Comparison of ENCODE assay signal across 8 cellular contexts in the genomic region with DNA sequence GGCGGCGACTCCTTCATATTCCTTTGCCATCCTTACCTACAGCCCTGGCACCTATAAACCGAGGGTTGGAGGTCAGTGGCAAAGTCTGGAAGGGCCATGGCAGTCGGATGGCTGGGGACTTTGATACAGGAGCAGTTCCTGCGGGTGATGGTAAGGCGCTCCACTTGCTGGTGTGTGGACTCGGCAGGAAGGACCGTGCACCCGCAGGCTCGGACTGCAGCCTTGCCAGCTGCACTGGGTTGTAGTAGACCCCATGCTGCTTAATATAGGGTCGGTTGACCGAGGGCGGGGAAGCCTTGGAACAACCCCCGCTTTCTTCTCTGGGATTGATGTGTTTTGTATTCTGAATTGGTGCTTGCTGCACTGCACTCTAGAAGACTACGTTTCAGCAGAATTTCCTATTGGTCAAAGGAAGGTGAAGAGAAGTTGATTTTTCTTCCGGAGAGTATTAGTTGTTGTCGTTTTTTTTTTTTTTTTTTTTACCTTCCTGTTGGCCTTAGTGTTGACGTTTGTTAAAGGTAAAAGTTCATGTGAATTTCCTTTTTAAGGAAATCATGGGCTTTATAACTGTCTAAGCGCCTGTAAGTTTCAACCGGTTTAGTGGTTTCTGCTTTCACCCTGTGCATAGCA. TPM values are rescaled to one million over a fixed set of nuclear protein-coding genes. Genes with fewer than 3 reads are reported as not detected.
A peak's percentile ranks its signal among the peaks of the same experiment; 100 is the strongest.
DNase-seq lines count a peak whose midpoint lies in the region; ATAC-seq and TF ChIP-seq lines count a peak whose summit lies in the region.

No MANE protein-coding gene starts in this region.

- H3K9me3 ChIP-seq in BE2C, result no peaks in the 10 kb centered on the region
- H3K9me3 ChIP-seq in adrenal gland (replicated peaks in 1 of 3), result no peaks in the 10 kb centered on the region

- H3K4me1 ChIP-seq in BE2C (no peaks in the 10 kb centered on the region), adrenal gland (replicated peaks in 1 of 2) (peaks cover 0 to 19% of the 10 kb centered on the region in 2 donors)

- H3K4me3 ChIP-seq in BE2C (ENCODE audit: low read depth, low read length) (peak overlapping the region; percentile 98), adrenal gland (peak overlapping the region; percentile 52 to 86 (median 84))

- WGBS in adrenal gland, 4 donors, result 2 to 4% (median 3%) methylated on average over 13 to 20 of the region's 20 CpGs

- DNase-seq in BE2C (peak; percentile 31), OCI-M2 (lab: John Stamatoyannopoulos, UW; ENCODE audit: unreplicated experiment) (peak; percentile 68), adrenal gland (peak; percentile 24 to 66 (median 45)), left cardiac atrium (peak; percentile 30), pons (ENCODE audit: low spot score) (peak; percentile 41), NCI-H774 (lab: John Stamatoyannopoulos, UW) (no peak)

- H3K36me3 ChIP-seq in BE2C (no peaks in the 10 kb centered on the region), adrenal gland (replicated peaks in 1 of 2) (peaks cover 0 to 6% of the 10 kb centered on the region in 2 donors)

- H3K27me3 ChIP-seq in BE2C (no peaks in the 10 kb centered on the region), adrenal gland (no peaks in the 10 kb centered on the region)

- intact Hi-C loops in adrenal gland (cut with DNase I) (no loop called here), left cardiac atrium (cut with DNase I) (loop anchor here in 1 of 2 donors (5.0 kb wide), 2 partner anchors 151 to 201 kb away; partner anchors contain the start of gene TRPC3)

- peak overlapping the region; percentile 54 to 94 (median 92) for H3K27ac ChIP-seq in adrenal gland

- no peak for TF ChIP-seq POLR2A in adrenal gland (IDR thresholded peaks at IDR 0.05)

- ATAC-seq in GM19023 (IDR thresholded peaks at IDR 0.05; ENCODE audit: unreplicated experiment) (peak; percentile 38), HG03159 (IDR thresholded peaks at IDR 0.05; ENCODE audit: unreplicated experiment) (peak; percentile 45), left cardiac atrium (peak; percentile 62 to 74)

- TF ChIP-seq CTCF in BE2C (IDR thresholded peaks at IDR 0.05; ENCODE audit: low read depth, low read length) (no peak), adrenal gland (IDR thresholded peaks at IDR 0.05) (no peak)

RNA-seq across cellular contexts. Expression of gene BLTP1, which starts 0.7 kb away (rescaled TPM):
- 6.4 TPM for polyA plus RNA-seq in BE2C (2012; ENCODE audit: insufficient read depth, insufficient read length, low read depth)
- total RNA-seq in adrenal gland (100 to 1,000 TPM in 3 of 8 donors, 10 to 100 TPM in 5; 49.1 to 112 (median 75.0) TPM), left cardiac atrium (10 to 100 TPM; 39.3 to 46.2 TPM)
- 10 to 100 TPM; 20.2 to 40.3 (median 27.6) TPM for polyA plus RNA-seq in adrenal gland
